Comparison of ENCODE assay signal across 19 cellular contexts in the genomic region with DNA sequence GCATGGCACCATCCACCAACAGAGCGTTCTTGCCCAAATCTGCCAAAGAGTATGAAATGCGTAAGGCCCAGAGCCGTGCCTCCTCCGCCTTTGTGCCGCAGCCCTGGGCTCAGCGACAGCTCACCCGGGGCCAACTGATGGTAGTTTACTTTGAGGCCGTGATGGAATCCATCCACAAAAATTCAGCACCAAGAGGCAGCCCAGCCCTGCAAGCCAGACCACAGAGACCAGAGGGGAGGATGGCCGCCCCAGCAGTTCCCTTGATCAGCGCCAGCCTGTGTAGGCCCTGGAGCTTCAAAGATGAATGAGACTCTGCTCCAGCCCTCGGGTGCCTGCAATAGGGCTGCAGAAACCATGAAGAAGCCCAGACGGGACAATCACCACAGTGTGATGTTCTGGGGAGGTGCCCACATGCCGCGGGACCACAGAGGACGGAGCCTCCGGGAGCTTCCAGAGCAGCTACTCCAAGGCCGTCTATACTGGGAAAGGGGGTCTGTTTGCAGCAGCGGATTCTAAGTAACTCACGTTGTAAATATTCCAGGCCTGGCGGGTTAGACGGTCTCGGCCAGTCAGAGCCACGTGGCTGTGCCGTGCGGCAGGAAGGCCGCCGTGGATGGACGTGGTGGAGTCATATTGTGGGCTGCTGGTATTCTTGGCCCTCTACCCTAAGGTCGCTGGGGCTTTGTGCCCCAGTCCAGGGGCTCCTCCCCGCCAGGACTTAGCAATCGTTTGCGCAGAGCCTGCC.
"Had no signal": no experiment of that assay in that cellular context is flagged by ENCODE, and none has a peak within 500 bp of the region (broad histone marks: within the 10 kb centered on the region; RNA-seq: fewer than 3 reads in every experiment).

No MANE protein-coding gene starts in this region.

- H3K9me3 Mint-ChIP-seq: effector memory CD8-positive, alpha-beta T cell; naive B cell; nephron had no signal

- H3K27ac ChIP-seq: epithelial cell of prostate, esophagus muscularis mucosa, gastrocnemius medialis, left ventricle myocardium inferior, neutrophil, suprapubic skin, tibial artery, upper lobe of left lung, uterus had no signal

- H3K4me1 Mint-ChIP-seq: naive B cell had no signal

- H3K4me3 Mint-ChIP-seq: effector memory CD8-positive, alpha-beta T cell; naive B cell; nephron had no signal

- H3K9me3 ChIP-seq: esophagus muscularis mucosa, gastrocnemius medialis, left ventricle myocardium inferior, neutrophil, suprapubic skin, tibial artery, upper lobe of left lung, uterus had no signal

- H3K27me3 ChIP-seq: upper lobe of left lung, uterus had no signal

- H3K4me1 ChIP-seq: esophagus muscularis mucosa, gastrocnemius medialis, left ventricle myocardium inferior, suprapubic skin, tibial artery, upper lobe of left lung, uterus had no signal

- ATAC-seq: effector memory CD8-positive, alpha-beta T cell; gastrocnemius medialis; right cardiac atrium had no signal

- H3K27ac Mint-ChIP-seq: effector memory CD8-positive, alpha-beta T cell had no signal

- H3K4me3 ChIP-seq: esophagus muscularis mucosa, gastrocnemius medialis, left ventricle myocardium inferior, lung, suprapubic skin, tibial artery, upper lobe of left lung, uterus had no signal

- H3K36me3 ChIP-seq: esophagus muscularis mucosa, gastrocnemius medialis, left ventricle myocardium inferior, neutrophil, suprapubic skin, tibial artery, upper lobe of left lung, uterus had no signal

- H3K36me3 Mint-ChIP-seq: naive B cell had no signal

- DNase-seq: effector memory CD8-positive, alpha-beta T cell; gastrocnemius medialis; islet precursor cell; left ventricle myocardium inferior; mesenchymal stem cell; naive B cell; right cardiac atrium; small intestine; stimulated activated CD4-positive, alpha-beta T cell treated with anti-CD3 and anti-CD28 coated beads, Interleukin-2, amount 100 ng/mL, for 48 hours; stimulated activated naive CD4-positive, alpha-beta T cell treated with Interleukin-2 at 50 U/mL for 16 hours; tibial artery; uterus had no signal
